In the genomic region with DNA sequence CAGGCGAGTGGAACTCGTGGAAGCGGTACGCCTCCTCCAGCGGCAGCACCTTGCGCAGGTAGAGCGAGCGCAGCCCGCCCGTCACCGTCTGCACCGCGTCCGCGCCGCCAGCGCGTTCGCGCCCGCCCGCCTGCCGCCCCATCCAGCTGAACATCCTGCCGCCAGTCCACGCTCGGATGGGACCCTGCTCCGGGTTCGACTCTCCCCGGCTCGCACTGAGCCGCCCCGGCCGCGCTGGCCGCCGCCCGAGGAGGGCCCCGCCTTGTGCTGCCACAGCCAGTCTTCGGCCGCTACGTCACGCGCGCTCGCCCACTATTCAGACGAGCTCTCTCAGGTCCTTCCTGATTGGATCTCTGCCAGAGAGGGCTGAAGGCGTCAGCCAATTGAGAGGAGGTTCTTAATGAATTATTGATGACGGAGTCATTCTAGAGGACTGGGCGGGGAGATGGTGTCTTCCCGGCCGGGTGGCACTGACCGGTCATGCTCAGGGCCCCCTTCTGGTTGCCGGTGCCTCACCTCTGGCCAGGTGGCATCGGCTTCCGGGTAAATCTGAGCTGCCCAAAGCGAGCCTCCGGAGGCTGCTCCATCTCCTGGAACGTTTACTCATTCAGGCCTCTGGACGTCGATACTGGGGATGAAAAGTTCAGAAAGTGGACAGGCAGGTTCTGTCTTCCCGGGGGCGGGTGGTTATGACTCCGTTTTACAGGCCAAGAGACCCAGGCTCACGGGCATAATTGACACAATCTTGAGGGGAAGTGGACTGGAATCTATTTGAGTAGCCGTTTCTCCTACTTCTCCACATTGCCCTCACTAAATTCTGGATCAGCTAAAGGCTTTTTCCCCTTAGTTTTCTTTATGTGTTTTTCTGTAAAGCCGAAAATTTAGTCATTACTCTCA, we compare ENCODE assay signal across 1 cellular context.
A peak's percentile ranks its signal among the peaks of the same experiment; 100 is the strongest.
TF ChIP-seq lines count a peak whose summit lies in the region.

A gene (minus strand): TSS at position 217 of the 897 bp plus-strand sequence. CDS start 63 bp downstream, at position 154.

TF ChIP-seq in WTC11, 78 proteins besides CTCF, POLR2A, EP300 and RAD21 (continued from another document and continues in another):
- TF ChIP-seq, protein P1, sequence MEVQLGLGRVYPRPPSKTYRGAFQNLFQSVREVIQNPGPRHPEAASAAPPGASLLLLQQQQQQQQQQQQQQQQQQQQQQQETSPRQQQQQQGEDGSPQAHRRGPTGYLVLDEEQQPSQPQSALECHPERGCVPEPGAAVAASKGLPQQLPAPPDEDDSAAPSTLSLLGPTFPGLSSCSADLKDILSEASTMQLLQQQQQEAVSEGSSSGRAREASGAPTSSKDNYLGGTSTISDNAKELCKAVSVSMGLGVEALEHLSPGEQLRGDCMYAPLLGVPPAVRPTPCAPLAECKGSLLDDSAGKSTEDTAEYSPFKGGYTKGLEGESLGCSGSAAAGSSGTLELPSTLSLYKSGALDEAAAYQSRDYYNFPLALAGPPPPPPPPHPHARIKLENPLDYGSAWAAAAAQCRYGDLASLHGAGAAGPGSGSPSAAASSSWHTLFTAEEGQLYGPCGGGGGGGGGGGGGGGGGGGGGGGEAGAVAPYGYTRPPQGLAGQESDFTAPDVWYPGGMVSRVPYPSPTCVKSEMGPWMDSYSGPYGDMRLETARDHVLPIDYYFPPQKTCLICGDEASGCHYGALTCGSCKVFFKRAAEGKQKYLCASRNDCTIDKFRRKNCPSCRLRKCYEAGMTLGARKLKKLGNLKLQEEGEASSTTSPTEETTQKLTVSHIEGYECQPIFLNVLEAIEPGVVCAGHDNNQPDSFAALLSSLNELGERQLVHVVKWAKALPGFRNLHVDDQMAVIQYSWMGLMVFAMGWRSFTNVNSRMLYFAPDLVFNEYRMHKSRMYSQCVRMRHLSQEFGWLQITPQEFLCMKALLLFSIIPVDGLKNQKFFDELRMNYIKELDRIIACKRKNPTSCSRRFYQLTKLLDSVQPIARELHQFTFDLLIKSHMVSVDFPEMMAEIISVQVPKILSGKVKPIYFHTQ (CRISPR knock-in tag; IDR thresholded peaks at IDR 0.05) = no peak
- TF ChIP-seq, protein P2, sequence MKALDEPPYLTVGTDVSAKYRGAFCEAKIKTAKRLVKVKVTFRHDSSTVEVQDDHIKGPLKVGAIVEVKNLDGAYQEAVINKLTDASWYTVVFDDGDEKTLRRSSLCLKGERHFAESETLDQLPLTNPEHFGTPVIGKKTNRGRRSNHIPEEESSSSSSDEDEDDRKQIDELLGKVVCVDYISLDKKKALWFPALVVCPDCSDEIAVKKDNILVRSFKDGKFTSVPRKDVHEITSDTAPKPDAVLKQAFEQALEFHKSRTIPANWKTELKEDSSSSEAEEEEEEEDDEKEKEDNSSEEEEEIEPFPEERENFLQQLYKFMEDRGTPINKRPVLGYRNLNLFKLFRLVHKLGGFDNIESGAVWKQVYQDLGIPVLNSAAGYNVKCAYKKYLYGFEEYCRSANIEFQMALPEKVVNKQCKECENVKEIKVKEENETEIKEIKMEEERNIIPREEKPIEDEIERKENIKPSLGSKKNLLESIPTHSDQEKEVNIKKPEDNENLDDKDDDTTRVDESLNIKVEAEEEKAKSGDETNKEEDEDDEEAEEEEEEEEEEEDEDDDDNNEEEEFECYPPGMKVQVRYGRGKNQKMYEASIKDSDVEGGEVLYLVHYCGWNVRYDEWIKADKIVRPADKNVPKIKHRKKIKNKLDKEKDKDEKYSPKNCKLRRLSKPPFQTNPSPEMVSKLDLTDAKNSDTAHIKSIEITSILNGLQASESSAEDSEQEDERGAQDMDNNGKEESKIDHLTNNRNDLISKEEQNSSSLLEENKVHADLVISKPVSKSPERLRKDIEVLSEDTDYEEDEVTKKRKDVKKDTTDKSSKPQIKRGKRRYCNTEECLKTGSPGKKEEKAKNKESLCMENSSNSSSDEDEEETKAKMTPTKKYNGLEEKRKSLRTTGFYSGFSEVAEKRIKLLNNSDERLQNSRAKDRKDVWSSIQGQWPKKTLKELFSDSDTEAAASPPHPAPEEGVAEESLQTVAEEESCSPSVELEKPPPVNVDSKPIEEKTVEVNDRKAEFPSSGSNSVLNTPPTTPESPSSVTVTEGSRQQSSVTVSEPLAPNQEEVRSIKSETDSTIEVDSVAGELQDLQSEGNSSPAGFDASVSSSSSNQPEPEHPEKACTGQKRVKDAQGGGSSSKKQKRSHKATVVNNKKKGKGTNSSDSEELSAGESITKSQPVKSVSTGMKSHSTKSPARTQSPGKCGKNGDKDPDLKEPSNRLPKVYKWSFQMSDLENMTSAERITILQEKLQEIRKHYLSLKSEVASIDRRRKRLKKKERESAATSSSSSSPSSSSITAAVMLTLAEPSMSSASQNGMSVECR (CRISPR knock-in tag; IDR thresholded peaks at IDR 0.05; ENCODE audit: borderline replicate concordance) = peak; percentile 72; the same call in 1 of the 2 replicates
- TF ChIP-seq GRHL2 (CRISPR knock-in tag; IDR thresholded peaks at IDR 0.05; ENCODE audit: insufficient replicate concordance, severe bottlenecking) (no peak), ETV6 (CRISPR knock-in tag; IDR thresholded peaks at IDR 0.05) (peak; percentile 64; the same call in 1 of the 2 replicates), HMGA2 (CRISPR knock-in tag; IDR thresholded peaks at IDR 0.05) (no peak), FOXK1 (CRISPR knock-in tag; IDR thresholded peaks at IDR 0.05) (no peak), NFYB (CRISPR knock-in tag; conservative IDR thresholded peaks at IDR 0.05; ENCODE audit: low read depth) (peak; percentile 77), ZNF263 (CRISPR knock-in tag; IDR thresholded peaks at IDR 0.05; ENCODE audit: low read depth) (no peak), KAT7 (CRISPR knock-in tag; IDR thresholded peaks at IDR 0.05; ENCODE audit: borderline replicate concordance) (peak; percentile 46; the same call in 1 of the 2 replicates), TP53 (CRISPR knock-in tag; IDR thresholded peaks at IDR 0.05) (peak; percentile 75; the same call in 1 of the 2 replicates), ESRRA (CRISPR knock-in tag; IDR thresholded peaks at IDR 0.05; ENCODE audit: borderline replicate concordance) (no peak), GABPB1 (CRISPR knock-in tag; IDR thresholded peaks at IDR 0.05) (no peak)
- TF ChIP-seq, protein P3, sequence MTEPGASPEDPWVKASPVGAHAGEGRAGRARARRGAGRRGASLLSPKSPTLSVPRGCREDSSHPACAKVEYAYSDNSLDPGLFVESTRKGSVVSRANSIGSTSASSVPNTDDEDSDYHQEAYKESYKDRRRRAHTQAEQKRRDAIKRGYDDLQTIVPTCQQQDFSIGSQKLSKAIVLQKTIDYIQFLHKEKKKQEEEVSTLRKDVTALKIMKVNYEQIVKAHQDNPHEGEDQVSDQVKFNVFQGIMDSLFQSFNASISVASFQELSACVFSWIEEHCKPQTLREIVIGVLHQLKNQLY (CRISPR knock-in tag; IDR thresholded peaks at IDR 0.05) = no peak
- TF ChIP-seq, protein P4, sequence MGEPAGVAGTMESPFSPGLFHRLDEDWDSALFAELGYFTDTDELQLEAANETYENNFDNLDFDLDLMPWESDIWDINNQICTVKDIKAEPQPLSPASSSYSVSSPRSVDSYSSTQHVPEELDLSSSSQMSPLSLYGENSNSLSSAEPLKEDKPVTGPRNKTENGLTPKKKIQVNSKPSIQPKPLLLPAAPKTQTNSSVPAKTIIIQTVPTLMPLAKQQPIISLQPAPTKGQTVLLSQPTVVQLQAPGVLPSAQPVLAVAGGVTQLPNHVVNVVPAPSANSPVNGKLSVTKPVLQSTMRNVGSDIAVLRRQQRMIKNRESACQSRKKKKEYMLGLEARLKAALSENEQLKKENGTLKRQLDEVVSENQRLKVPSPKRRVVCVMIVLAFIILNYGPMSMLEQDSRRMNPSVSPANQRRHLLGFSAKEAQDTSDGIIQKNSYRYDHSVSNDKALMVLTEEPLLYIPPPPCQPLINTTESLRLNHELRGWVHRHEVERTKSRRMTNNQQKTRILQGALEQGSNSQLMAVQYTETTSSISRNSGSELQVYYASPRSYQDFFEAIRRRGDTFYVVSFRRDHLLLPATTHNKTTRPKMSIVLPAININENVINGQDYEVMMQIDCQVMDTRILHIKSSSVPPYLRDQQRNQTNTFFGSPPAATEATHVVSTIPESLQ (CRISPR knock-in tag; IDR thresholded peaks at IDR 0.05) = no peak
- TF ChIP-seq, protein P5, sequence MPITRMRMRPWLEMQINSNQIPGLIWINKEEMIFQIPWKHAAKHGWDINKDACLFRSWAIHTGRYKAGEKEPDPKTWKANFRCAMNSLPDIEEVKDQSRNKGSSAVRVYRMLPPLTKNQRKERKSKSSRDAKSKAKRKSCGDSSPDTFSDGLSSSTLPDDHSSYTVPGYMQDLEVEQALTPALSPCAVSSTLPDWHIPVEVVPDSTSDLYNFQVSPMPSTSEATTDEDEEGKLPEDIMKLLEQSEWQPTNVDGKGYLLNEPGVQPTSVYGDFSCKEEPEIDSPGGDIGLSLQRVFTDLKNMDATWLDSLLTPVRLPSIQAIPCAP (CRISPR knock-in tag; IDR thresholded peaks at IDR 0.05) = no peak
- TF ChIP-seq, protein P6, sequence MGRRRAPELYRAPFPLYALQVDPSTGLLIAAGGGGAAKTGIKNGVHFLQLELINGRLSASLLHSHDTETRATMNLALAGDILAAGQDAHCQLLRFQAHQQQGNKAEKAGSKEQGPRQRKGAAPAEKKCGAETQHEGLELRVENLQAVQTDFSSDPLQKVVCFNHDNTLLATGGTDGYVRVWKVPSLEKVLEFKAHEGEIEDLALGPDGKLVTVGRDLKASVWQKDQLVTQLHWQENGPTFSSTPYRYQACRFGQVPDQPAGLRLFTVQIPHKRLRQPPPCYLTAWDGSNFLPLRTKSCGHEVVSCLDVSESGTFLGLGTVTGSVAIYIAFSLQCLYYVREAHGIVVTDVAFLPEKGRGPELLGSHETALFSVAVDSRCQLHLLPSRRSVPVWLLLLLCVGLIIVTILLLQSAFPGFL (CRISPR knock-in tag; IDR thresholded peaks at IDR 0.05; ENCODE audit: borderline replicate concordance) = no peak
- TF ChIP-seq, protein P7, sequence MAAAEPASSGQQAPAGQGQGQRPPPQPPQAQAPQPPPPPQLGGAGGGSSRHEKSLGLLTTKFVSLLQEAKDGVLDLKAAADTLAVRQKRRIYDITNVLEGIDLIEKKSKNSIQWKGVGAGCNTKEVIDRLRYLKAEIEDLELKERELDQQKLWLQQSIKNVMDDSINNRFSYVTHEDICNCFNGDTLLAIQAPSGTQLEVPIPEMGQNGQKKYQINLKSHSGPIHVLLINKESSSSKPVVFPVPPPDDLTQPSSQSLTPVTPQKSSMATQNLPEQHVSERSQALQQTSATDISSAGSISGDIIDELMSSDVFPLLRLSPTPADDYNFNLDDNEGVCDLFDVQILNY (CRISPR knock-in tag; IDR thresholded peaks at IDR 0.05) = no peak
- TF ChIP-seq, protein P8, sequence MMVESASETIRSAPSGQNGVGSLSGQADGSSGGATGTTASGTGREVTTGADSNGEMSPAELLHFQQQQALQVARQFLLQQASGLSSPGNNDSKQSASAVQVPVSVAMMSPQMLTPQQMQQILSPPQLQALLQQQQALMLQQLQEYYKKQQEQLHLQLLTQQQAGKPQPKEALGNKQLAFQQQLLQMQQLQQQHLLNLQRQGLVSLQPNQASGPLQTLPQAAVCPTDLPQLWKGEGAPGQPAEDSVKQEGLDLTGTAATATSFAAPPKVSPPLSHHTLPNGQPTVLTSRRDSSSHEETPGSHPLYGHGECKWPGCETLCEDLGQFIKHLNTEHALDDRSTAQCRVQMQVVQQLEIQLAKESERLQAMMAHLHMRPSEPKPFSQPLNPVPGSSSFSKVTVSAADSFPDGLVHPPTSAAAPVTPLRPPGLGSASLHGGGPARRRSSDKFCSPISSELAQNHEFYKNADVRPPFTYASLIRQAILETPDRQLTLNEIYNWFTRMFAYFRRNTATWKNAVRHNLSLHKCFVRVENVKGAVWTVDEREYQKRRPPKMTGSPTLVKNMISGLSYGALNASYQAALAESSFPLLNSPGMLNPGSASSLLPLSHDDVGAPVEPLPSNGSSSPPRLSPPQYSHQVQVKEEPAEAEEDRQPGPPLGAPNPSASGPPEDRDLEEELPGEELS (CRISPR knock-in tag; IDR thresholded peaks at IDR 0.05) = peak; percentile 82; the same call in 1 of the 2 replicates
- TF ChIP-seq, protein P9, sequence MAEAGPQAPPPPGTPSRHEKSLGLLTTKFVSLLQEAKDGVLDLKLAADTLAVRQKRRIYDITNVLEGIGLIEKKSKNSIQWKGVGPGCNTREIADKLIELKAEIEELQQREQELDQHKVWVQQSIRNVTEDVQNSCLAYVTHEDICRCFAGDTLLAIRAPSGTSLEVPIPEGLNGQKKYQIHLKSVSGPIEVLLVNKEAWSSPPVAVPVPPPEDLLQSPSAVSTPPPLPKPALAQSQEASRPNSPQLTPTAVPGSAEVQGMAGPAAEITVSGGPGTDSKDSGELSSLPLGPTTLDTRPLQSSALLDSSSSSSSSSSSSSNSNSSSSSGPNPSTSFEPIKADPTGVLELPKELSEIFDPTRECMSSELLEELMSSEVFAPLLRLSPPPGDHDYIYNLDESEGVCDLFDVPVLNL (CRISPR knock-in tag; IDR thresholded peaks at IDR 0.05; ENCODE audit: borderline replicate concordance, low read depth) = no peak; the same call in 1 of the 2 replicates
- TF ChIP-seq, protein P10, sequence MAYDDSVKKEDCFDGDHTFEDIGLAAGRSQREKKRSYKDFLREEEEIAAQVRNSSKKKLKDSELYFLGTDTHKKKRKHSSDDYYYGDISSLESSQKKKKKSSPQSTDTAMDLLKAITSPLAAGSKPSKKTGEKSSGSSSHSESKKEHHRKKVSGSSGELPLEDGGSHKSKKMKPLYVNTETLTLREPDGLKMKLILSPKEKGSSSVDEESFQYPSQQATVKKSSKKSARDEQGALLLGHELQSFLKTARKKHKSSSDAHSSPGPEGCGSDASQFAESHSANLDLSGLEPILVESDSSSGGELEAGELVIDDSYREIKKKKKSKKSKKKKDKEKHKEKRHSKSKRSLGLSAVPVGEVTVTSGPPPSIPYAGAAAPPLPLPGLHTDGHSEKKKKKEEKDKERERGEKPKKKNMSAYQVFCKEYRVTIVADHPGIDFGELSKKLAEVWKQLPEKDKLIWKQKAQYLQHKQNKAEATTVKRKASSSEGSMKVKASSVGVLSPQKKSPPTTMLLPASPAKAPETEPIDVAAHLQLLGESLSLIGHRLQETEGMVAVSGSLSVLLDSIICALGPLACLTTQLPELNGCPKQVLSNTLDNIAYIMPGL (CRISPR knock-in tag; IDR thresholded peaks at IDR 0.05) = peak; percentile 91
- TF ChIP-seq, protein P11, sequence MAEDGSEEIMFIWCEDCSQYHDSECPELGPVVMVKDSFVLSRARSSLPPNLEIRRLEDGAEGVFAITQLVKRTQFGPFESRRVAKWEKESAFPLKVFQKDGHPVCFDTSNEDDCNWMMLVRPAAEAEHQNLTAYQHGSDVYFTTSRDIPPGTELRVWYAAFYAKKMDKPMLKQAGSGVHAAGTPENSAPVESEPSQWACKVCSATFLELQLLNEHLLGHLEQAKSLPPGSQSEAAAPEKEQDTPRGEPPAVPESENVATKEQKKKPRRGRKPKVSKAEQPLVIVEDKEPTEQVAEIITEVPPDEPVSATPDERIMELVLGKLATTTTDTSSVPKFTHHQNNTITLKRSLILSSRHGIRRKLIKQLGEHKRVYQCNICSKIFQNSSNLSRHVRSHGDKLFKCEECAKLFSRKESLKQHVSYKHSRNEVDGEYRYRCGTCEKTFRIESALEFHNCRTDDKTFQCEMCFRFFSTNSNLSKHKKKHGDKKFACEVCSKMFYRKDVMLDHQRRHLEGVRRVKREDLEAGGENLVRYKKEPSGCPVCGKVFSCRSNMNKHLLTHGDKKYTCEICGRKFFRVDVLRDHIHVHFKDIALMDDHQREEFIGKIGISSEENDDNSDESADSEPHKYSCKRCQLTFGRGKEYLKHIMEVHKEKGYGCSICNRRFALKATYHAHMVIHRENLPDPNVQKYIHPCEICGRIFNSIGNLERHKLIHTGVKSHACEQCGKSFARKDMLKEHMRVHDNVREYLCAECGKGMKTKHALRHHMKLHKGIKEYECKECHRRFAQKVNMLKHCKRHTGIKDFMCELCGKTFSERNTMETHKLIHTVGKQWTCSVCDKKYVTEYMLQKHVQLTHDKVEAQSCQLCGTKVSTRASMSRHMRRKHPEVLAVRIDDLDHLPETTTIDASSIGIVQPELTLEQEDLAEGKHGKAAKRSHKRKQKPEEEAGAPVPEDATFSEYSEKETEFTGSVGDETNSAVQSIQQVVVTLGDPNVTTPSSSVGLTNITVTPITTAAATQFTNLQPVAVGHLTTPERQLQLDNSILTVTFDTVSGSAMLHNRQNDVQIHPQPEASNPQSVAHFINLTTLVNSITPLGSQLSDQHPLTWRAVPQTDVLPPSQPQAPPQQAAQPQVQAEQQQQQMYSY (CRISPR knock-in tag; IDR thresholded peaks at IDR 0.05) = peak; percentile 75
